In the genomic region with DNA sequence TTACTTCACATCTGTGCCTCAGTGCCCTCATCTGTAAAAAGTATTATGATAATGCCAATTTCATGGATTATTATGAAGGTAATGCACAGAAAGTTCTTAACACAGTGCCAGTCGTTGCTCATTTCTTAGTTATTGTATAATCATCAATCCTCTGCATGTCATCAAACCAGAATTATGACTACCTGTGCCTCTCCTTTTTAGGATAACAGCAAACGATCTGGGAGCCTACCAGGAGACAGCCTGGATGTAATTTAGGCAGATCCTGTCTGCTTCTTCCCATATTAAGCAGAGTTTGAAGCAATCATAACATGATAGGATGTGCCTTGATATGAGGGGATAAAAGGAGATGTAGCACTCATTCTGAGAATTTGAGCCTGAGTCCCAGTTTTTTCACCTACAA, we compare ENCODE assay signal across 1 cellular context.
TF ChIP-seq lines count a peak whose summit lies in the region.

No MANE protein-coding gene starts in this region.

TF ChIP-seq in SK-N-SH treated with all-trans-retinoic acid at 6 μM for 48 hours, 23 proteins besides CTCF, POLR2A, EP300 and RAD21 (continued from another document):
- TF ChIP-seq ZFP30 (CRISPR knock-in tag; IDR thresholded peaks at IDR 0.05) (no peak), RARB (CRISPR knock-in tag; IDR thresholded peaks at IDR 0.05) (no peak), ZC3H10 (CRISPR knock-in tag; IDR thresholded peaks at IDR 0.05) (no peak), SNAI2 (CRISPR knock-in tag; IDR thresholded peaks at IDR 0.05) (no peak), CSDC2 (CRISPR knock-in tag; IDR thresholded peaks at IDR 0.05) (no peak)
- TF ChIP-seq, protein P1, sequence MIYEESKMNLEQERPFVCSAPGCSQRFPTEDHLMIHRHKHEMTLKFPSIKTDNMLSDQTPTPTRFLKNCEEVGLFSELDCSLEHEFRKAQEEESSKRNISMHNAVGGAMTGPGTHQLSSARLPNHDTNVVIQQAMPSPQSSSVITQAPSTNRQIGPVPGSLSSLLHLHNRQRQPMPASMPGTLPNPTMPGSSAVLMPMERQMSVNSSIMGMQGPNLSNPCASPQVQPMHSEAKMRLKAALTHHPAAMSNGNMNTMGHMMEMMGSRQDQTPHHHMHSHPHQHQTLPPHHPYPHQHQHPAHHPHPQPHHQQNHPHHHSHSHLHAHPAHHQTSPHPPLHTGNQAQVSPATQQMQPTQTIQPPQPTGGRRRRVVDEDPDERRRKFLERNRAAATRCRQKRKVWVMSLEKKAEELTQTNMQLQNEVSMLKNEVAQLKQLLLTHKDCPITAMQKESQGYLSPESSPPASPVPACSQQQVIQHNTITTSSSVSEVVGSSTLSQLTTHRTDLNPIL (CRISPR knock-in tag; IDR thresholded peaks at IDR 0.05; ENCODE audit: low read depth): no peak
- TF ChIP-seq, protein P2, sequence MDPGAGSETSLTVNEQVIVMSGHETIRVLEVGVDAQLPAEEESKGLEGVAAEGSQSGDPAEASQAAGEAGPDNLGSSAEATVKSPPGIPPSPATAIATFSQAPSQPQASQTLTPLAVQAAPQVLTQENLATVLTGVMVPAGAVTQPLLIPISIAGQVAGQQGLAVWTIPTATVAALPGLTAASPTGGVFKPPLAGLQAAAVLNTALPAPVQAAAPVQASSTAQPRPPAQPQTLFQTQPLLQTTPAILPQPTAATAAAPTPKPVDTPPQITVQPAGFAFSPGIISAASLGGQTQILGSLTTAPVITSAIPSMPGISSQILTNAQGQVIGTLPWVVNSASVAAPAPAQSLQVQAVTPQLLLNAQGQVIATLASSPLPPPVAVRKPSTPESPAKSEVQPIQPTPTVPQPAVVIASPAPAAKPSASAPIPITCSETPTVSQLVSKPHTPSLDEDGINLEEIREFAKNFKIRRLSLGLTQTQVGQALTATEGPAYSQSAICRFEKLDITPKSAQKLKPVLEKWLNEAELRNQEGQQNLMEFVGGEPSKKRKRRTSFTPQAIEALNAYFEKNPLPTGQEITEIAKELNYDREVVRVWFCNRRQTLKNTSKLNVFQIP (CRISPR knock-in tag; IDR thresholded peaks at IDR 0.05; ENCODE audit: borderline replicate concordance, low read depth): no peak
